17 cellular contexts compared by ENCODE assay signal in the genomic region with DNA sequence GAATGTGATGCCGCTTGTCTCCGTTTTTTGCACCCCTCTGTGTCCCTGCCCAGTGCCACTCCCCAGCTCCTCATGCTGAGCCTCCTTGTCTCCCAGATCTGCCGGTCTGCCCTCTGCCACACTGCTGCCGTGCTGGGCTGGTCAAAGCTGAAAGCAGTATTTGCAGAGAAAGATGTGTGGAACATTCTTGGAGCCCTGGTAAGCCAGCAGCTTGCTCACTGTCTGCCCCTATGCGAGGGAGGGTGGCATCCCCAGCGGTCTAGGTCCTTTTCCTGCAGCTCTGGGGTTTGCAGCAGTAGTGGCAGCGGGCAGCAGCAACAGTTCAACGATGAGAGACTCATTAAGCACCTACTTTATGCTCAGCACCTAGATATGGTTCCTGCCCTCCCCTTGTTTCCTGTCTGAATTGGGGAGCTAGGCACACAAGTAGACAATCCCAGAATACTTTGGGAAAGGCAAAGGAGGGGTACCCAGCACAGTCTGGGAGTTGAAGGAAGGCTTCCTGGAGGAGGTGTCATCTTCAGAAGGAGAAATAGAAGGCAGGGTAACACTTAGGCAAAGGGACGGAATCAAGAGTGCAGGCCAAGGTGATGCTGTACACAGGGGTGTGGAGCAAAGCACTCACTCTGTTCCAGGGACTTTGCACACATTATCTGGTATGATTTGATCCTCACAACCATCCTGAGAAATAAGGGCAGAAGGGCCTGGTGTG.
"Had no signal": no experiment of that assay in that cellular context is flagged by ENCODE, and none has a peak within 500 bp of the region (broad histone marks: within the 10 kb centered on the region; RNA-seq: fewer than 3 reads in every experiment).

No MANE protein-coding gene starts in this region.

- H3K9me3 ChIP-seq: breast epithelium, gastroesophageal sphincter, heart right ventricle, neutrophil, thyroid gland, vagina had no signal

- H3K36me3 Mint-ChIP-seq: stimulated activated naive B cell treated with anti-CD40 and anti-IgM and Interleukin-4, amounts not matched to agents 10 μg/mL and 1 μg/mL and 100 μg/mL, for 72 hours had no signal

- H3K27me3 ChIP-seq: breast epithelium, neutrophil, thyroid gland, vagina had no signal

- H3K27ac Mint-ChIP-seq: activated CD4-positive, alpha-beta T cell treated with anti-CD3 and anti-CD28 coated beads, Interleukin-2, amount 10 ng/mL, durations not matched to agents 7 days and 5 days; stimulated activated naive B cell treated with anti-CD40 and anti-IgM and Interleukin-4, amounts not matched to agents 10 μg/mL and 1 μg/mL and 100 μg/mL, for 72 hours; T-helper 2 cell treated with Interferon-gamma antibody and Interleukin-4, amounts not matched to agents 5 μg/mL and 100 μg/mL, for 36 hours had no signal

- H3K4me3 ChIP-seq: breast epithelium, dorsolateral prefrontal cortex, gastroesophageal sphincter, heart right ventricle, thyroid gland, vagina had no signal

- H3K4me1 ChIP-seq: breast epithelium, gastroesophageal sphincter, heart right ventricle, thyroid gland, vagina had no signal

- H3K27ac ChIP-seq: breast epithelium, dorsolateral prefrontal cortex, gastroesophageal sphincter, heart right ventricle, neutrophil, thyroid gland, vagina had no signal

- ATAC-seq: gastroesophageal sphincter, heart right ventricle, left colon had no signal

- H3K36me3 ChIP-seq: breast epithelium, gastroesophageal sphincter, heart right ventricle, thyroid gland, vagina had no signal

- H3K9me3 Mint-ChIP-seq: activated CD4-positive, alpha-beta T cell treated with anti-CD3 and anti-CD28 coated beads, Interleukin-2, amount 10 ng/mL, durations not matched to agents 7 days and 5 days; stimulated activated naive B cell treated with anti-CD40 and anti-IgM and Interleukin-4, amounts not matched to agents 10 μg/mL and 1 μg/mL and 100 μg/mL, for 72 hours; T-helper 2 cell treated with Interferon-gamma antibody and Interleukin-4, amounts not matched to agents 5 μg/mL and 100 μg/mL, for 36 hours had no signal

- DNase-seq: activated CD4-positive, alpha-beta T cell treated with anti-CD3 and anti-CD28 coated beads, Interleukin-2, amount 10 ng/mL, durations not matched to agents 7 days and 5 days; activated CD8-positive, alpha-beta memory T cell treated with anti-CD3 and anti-CD28 coated beads, Interleukin-2, amount 50 U/mL, for 48 hours; activated naive CD4-positive, alpha-beta T cell treated with Interleukin-2 at 50 U/mL for 16 hours; aorta; heart right ventricle; left colon; midbrain; stimulated activated CD4-positive, alpha-beta T cell treated with anti-CD3 and anti-CD28 coated beads, Interleukin-15, amount 100 ng/mL, for 24 hours; stimulated activated CD4-positive, alpha-beta T cell treated with anti-CD3 and anti-CD28 coated beads, Interleukin-4, amount 100 ng/mL, for 1 hour; stimulated activated naive B cell treated with anti-CD40 and anti-IgM and Interleukin-4, amounts not matched to agents 10 μg/mL and 1 μg/mL and 100 μg/mL, for 72 hours; thyroid gland had no signal

- H3K4me1 Mint-ChIP-seq: activated CD4-positive, alpha-beta T cell treated with anti-CD3 and anti-CD28 coated beads, Interleukin-2, amount 10 ng/mL, durations not matched to agents 7 days and 5 days had no signal

- H3K4me3 Mint-ChIP-seq: activated CD4-positive, alpha-beta T cell treated with anti-CD3 and anti-CD28 coated beads, Interleukin-2, amount 10 ng/mL, durations not matched to agents 7 days and 5 days; stimulated activated naive B cell treated with anti-CD40 and anti-IgM and Interleukin-4, amounts not matched to agents 10 μg/mL and 1 μg/mL and 100 μg/mL, for 72 hours; T-helper 2 cell treated with Interferon-gamma antibody and Interleukin-4, amounts not matched to agents 5 μg/mL and 100 μg/mL, for 36 hours had no signal
